In genomic region chr19:12733369-12733896, GRCh38 we compare ENCODE assay signal across 1 cellular context.
TF ChIP-seq lines count a peak whose summit lies in the region.

No MANE protein-coding gene starts in this region.

TF ChIP-seq in K562, 482 proteins besides CTCF, POLR2A, EP300 and RAD21 (continues in another document):
- peak; percentile 91 for TF ChIP-seq EGR1 (conservative IDR thresholded peaks at IDR 0.05)
- TF ChIP-seq HMGN3 (IDR thresholded peaks at IDR 0.05; ENCODE audit: borderline replicate concordance, extremely low read depth, insufficient read length, low read depth, low read length): no peak
- no peak for TF ChIP-seq HNRNPUL1 (IDR thresholded peaks at IDR 0.05; ENCODE audit: low read length)
- TF ChIP-seq TAF15 (IDR thresholded peaks at IDR 0.05; ENCODE audit: low read depth, low read length): no peak
- no peak for TF ChIP-seq ZNF140 (CRISPR knock-in tag; IDR thresholded peaks at IDR 0.05)
- TF ChIP-seq ZBTB7A (IDR thresholded peaks at IDR 0.05; ENCODE audit: borderline replicate concordance, control insufficient read depth, low read depth, low read length): no peak; the same call in 1 of the 2 replicates
- TF ChIP-seq TCFL5 (CRISPR knock-in tag; conservative IDR thresholded peaks at IDR 0.05): no peak
- no peak for TF ChIP-seq ZNF740 (CRISPR knock-in tag; IDR thresholded peaks at IDR 0.05)
- TF ChIP-seq ZNF740 (tag; IDR thresholded peaks at IDR 0.05): 0 out of 4 replicates have a peak, but pooled peaks of 1 of the 2 experiments have one; percentile 5
- TF ChIP-seq POLR2B (IDR thresholded peaks at IDR 0.05; ENCODE audit: low read depth, partially characterized antibody): no peak
- TF ChIP-seq ASH1L (IDR thresholded peaks at IDR 0.05; ENCODE audit: borderline replicate concordance, low read depth, partially characterized antibody): no peak
- no peak for TF ChIP-seq TRIM25 (IDR thresholded peaks at IDR 0.05; ENCODE audit: borderline replicate concordance)
- no peak for TF ChIP-seq KLF13 (tag; IDR thresholded peaks at IDR 0.05; ENCODE audit: borderline replicate concordance, low read depth)
- no peak for TF ChIP-seq ZNF232 (CRISPR knock-in tag; IDR thresholded peaks at IDR 0.05)
- TF ChIP-seq RBM17 (IDR thresholded peaks at IDR 0.05; ENCODE audit: borderline replicate concordance, low read depth, low read length): no peak
- TF ChIP-seq SUPT5H (IDR thresholded peaks at IDR 0.05): no peak
- TF ChIP-seq RB1 (IDR thresholded peaks at IDR 0.05; ENCODE audit: low read depth): no peak
- TF ChIP-seq HDAC2 (IDR thresholded peaks at IDR 0.05): no peak
- TF ChIP-seq POLR3G (IDR thresholded peaks at IDR 0.05; ENCODE audit: extremely low read depth, insufficient read length, insufficient replicate concordance): no peak
- TF ChIP-seq ZNF253 (CRISPR knock-in tag; conservative IDR thresholded peaks at IDR 0.05): no peak
- no peak for TF ChIP-seq ZNF133 (CRISPR knock-in tag; IDR thresholded peaks at IDR 0.05)
- TF ChIP-seq ZBED1 (IDR thresholded peaks at IDR 0.05): no peak
- TF ChIP-seq IFI16 (CRISPR knock-in tag; IDR thresholded peaks at IDR 0.05): no peak
- TF ChIP-seq POLR2G (IDR thresholded peaks at IDR 0.05; ENCODE audit: low read depth, low read length): no peak
- TF ChIP-seq HCFC1 (IDR thresholded peaks at IDR 0.05; ENCODE audit: low read depth, low read length): peak; percentile 28; the same call in 1 of the 2 replicates
- peak; percentile 54; the same call in 1 of the 2 replicates for TF ChIP-seq MYC (IDR thresholded peaks at IDR 0.05; ENCODE audit: low read depth, low read length)
- no peak for TF ChIP-seq MYC (CRISPR knock-in tag; IDR thresholded peaks at IDR 0.05; ENCODE audit: borderline replicate concordance, low read depth)
- TF ChIP-seq, protein P1, sequence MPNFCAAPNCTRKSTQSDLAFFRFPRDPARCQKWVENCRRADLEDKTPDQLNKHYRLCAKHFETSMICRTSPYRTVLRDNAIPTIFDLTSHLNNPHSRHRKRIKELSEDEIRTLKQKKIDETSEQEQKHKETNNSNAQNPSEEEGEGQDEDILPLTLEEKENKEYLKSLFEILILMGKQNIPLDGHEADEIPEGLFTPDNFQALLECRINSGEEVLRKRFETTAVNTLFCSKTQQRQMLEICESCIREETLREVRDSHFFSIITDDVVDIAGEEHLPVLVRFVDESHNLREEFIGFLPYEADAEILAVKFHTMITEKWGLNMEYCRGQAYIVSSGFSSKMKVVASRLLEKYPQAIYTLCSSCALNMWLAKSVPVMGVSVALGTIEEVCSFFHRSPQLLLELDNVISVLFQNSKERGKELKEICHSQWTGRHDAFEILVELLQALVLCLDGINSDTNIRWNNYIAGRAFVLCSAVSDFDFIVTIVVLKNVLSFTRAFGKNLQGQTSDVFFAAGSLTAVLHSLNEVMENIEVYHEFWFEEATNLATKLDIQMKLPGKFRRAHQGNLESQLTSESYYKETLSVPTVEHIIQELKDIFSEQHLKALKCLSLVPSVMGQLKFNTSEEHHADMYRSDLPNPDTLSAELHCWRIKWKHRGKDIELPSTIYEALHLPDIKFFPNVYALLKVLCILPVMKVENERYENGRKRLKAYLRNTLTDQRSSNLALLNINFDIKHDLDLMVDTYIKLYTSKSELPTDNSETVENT (CRISPR knock-in tag; IDR thresholded peaks at IDR 0.05): no peak
- TF ChIP-seq ZNF23 (CRISPR knock-in tag; IDR thresholded peaks at IDR 0.05): no peak
- TF ChIP-seq U2AF1 (optimal IDR thresholded peaks at IDR 0.05; ENCODE audit: low read depth, low read length): no peak
- TF ChIP-seq ARID1B (IDR thresholded peaks at IDR 0.05): peak; percentile 7; the same call in 1 of the 2 replicates
- TF ChIP-seq CBX1 (IDR thresholded peaks at IDR 0.05; ENCODE audit: low read depth): no peak
- TF ChIP-seq CC2D1A (IDR thresholded peaks at IDR 0.05): no peak
- no peak for TF ChIP-seq ZSCAN29 (IDR thresholded peaks at IDR 0.05)
- no peak for TF ChIP-seq ZNF75A (CRISPR knock-in tag; IDR thresholded peaks at IDR 0.05)
- TF ChIP-seq ARHGAP35 (IDR thresholded peaks at IDR 0.05; ENCODE audit: partially characterized antibody): no peak
- TF ChIP-seq SRSF7 (optimal IDR thresholded peaks at IDR 0.05; ENCODE audit: low read depth, low read length): no peak
- TF ChIP-seq, protein P2, sequence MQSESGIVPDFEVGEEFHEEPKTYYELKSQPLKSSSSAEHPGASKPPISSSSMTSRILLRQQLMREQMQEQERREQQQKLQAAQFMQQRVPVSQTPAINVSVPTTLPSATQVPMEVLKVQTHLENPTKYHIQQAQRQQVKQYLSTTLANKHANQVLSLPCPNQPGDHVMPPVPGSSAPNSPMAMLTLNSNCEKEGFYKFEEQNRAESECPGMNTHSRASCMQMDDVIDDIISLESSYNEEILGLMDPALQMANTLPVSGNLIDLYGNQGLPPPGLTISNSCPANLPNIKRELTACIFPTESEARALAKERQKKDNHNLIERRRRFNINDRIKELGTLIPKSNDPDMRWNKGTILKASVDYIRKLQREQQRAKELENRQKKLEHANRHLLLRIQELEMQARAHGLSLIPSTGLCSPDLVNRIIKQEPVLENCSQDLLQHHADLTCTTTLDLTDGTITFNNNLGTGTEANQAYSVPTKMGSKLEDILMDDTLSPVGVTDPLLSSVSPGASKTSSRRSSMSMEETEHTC (IDR thresholded peaks at IDR 0.05): no peak
- no peak for TF ChIP-seq SMAD4 (CRISPR knock-in tag; conservative IDR thresholded peaks at IDR 0.05)
- TF ChIP-seq MECOM (CRISPR knock-in tag; IDR thresholded peaks at IDR 0.05): no peak
- TF ChIP-seq RUNX1 (IDR thresholded peaks at IDR 0.05; ENCODE audit: low read depth): no peak
- TF ChIP-seq ZNF57 (CRISPR knock-in tag; IDR thresholded peaks at IDR 0.05): no peak
- no peak for TF ChIP-seq CGGBP1 (CRISPR knock-in tag; IDR thresholded peaks at IDR 0.05)
- no peak for TF ChIP-seq PML (IDR thresholded peaks at IDR 0.05; ENCODE audit: low read length)
- no peak for TF ChIP-seq HNRNPH1 (optimal IDR thresholded peaks at IDR 0.05; ENCODE audit: low read depth, low read length)
- no peak for TF ChIP-seq NR3C1 (CRISPR knock-in tag; IDR thresholded peaks at IDR 0.05)
- no peak for TF ChIP-seq GABPB2 (CRISPR knock-in tag; conservative IDR thresholded peaks at IDR 0.05)
- TF ChIP-seq TCF7 (IDR thresholded peaks at IDR 0.05; ENCODE audit: borderline replicate concordance): no peak
- TF ChIP-seq TAF7 (tag; IDR thresholded peaks at IDR 0.05): no peak
- TF ChIP-seq ZBTB8A (IDR thresholded peaks at IDR 0.05; ENCODE audit: partially characterized antibody): no peak
- no peak for TF ChIP-seq KDM4B (IDR thresholded peaks at IDR 0.05; ENCODE audit: borderline replicate concordance in 2 of 2, low read depth in 1 of 2)
- no peak for TF ChIP-seq PPARD (CRISPR knock-in tag; IDR thresholded peaks at IDR 0.05)
- no peak for TF ChIP-seq DNMT1 (IDR thresholded peaks at IDR 0.05)
- TF ChIP-seq ZFP1 (CRISPR knock-in tag; IDR thresholded peaks at IDR 0.05): no peak
- no peak for TF ChIP-seq NFIX (CRISPR knock-in tag; IDR thresholded peaks at IDR 0.05; ENCODE audit: low read depth)
- no peak for TF ChIP-seq ZNF551 (CRISPR knock-in tag; IDR thresholded peaks at IDR 0.05)
- TF ChIP-seq CHD4 (IDR thresholded peaks at IDR 0.05; ENCODE audit: insufficient read depth, insufficient replicate concordance, low read depth, low read length, poor library complexity, severe bottlenecking): no peak
- peak in 1 of 2 experiments; percentile 35; a peak in 1 of 4 replicates for TF ChIP-seq CSDE1 (IDR thresholded peaks at IDR 0.05)
- no peak for TF ChIP-seq TARDBP (IDR thresholded peaks at IDR 0.05)
- no peak for TF ChIP-seq SOX6 (IDR thresholded peaks at IDR 0.05)
- peak in 1 of 2 experiments; percentile 40; a peak in 1 of 4 replicates for TF ChIP-seq RCOR1 (IDR thresholded peaks at IDR 0.05; ENCODE audit: borderline replicate concordance in 1 of 2, low read depth in 2 of 2, low read length in 2 of 2)
- TF ChIP-seq ZKSCAN8 (CRISPR knock-in tag; IDR thresholded peaks at IDR 0.05): no peak
- TF ChIP-seq ZNF239 (CRISPR knock-in tag; IDR thresholded peaks at IDR 0.05): no peak
- no peak for TF ChIP-seq CBX3 (IDR thresholded peaks at IDR 0.05; ENCODE audit: borderline replicate concordance in 1 of 2, low read length in 2 of 2)
- TF ChIP-seq ZNF3 (CRISPR knock-in tag; IDR thresholded peaks at IDR 0.05): no peak
- TF ChIP-seq FOXP1 (CRISPR knock-in tag; IDR thresholded peaks at IDR 0.05): no peak
- TF ChIP-seq SAP30 (IDR thresholded peaks at IDR 0.05; ENCODE audit: borderline replicate concordance, insufficient read depth, low read depth, low read length, poor library complexity, severe bottlenecking): no peak
- TF ChIP-seq, protein P3, sequence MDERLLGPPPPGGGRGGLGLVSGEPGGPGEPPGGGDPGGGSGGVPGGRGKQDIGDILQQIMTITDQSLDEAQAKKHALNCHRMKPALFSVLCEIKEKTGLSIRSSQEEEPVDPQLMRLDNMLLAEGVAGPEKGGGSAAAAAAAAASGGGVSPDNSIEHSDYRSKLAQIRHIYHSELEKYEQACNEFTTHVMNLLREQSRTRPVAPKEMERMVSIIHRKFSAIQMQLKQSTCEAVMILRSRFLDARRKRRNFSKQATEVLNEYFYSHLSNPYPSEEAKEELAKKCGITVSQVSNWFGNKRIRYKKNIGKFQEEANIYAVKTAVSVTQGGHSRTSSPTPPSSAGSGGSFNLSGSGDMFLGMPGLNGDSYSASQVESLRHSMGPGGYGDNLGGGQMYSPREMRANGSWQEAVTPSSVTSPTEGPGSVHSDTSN (CRISPR knock-in tag; IDR thresholded peaks at IDR 0.05; ENCODE audit: low read depth): no peak
- TF ChIP-seq, protein P3 (tag; conservative IDR thresholded peaks at IDR 0.05; ENCODE audit: low read depth): no peak
- TF ChIP-seq, protein P4, sequence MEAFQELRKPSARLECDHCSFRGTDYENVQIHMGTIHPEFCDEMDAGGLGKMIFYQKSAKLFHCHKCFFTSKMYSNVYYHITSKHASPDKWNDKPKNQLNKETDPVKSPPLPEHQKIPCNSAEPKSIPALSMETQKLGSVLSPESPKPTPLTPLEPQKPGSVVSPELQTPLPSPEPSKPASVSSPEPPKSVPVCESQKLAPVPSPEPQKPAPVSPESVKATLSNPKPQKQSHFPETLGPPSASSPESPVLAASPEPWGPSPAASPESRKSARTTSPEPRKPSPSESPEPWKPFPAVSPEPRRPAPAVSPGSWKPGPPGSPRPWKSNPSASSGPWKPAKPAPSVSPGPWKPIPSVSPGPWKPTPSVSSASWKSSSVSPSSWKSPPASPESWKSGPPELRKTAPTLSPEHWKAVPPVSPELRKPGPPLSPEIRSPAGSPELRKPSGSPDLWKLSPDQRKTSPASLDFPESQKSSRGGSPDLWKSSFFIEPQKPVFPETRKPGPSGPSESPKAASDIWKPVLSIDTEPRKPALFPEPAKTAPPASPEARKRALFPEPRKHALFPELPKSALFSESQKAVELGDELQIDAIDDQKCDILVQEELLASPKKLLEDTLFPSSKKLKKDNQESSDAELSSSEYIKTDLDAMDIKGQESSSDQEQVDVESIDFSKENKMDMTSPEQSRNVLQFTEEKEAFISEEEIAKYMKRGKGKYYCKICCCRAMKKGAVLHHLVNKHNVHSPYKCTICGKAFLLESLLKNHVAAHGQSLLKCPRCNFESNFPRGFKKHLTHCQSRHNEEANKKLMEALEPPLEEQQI (IDR thresholded peaks at IDR 0.05): no peak
- no peak for TF ChIP-seq ETV1 (tag; conservative IDR thresholded peaks at IDR 0.05; ENCODE audit: low read depth)
- no peak for TF ChIP-seq SIN3B (IDR thresholded peaks at IDR 0.05; ENCODE audit: low read depth)
- TF ChIP-seq KDM1A (IDR thresholded peaks at IDR 0.05): no peak
- TF ChIP-seq ESRRB (CRISPR knock-in tag; IDR thresholded peaks at IDR 0.05; ENCODE audit: borderline replicate concordance): no peak
- TF ChIP-seq SLC30A9 (CRISPR knock-in tag; IDR thresholded peaks at IDR 0.05): no peak
- no peak for TF ChIP-seq ZNF146 (CRISPR knock-in tag; IDR thresholded peaks at IDR 0.05; ENCODE audit: unreplicated experiment)
- TF ChIP-seq BCL6 (CRISPR knock-in tag; IDR thresholded peaks at IDR 0.05): no peak
- TF ChIP-seq RAD51 (IDR thresholded peaks at IDR 0.05; ENCODE audit: borderline replicate concordance, low read depth): no peak
- TF ChIP-seq BRD9 (IDR thresholded peaks at IDR 0.05; ENCODE audit: low read depth, partially characterized antibody): no peak
- no peak for TF ChIP-seq MAFG (tag; conservative IDR thresholded peaks at IDR 0.05)
- TF ChIP-seq SRF (CRISPR knock-in tag; IDR thresholded peaks at IDR 0.05): peak in 1 of 2 experiments; percentile 49; a peak in 1 of 4 replicates
- no peak for TF ChIP-seq HMG20B (CRISPR knock-in tag; IDR thresholded peaks at IDR 0.05)
- TF ChIP-seq CXXC5 (CRISPR knock-in tag; IDR thresholded peaks at IDR 0.05): no peak
